8 cellular contexts compared by ENCODE assay signal in genomic region chr10:17617031-17617911, GRCh38. TPM values are rescaled to one million over a fixed set of nuclear protein-coding genes. Genes with fewer than 3 reads are reported as not detected.
DNase-seq lines count a peak whose midpoint lies in the region; ATAC-seq and TF ChIP-seq lines count a peak whose summit lies in the region.

Gene HACD1 (minus strand): TSS chr10:17617374. CDS start chr10:17617339, 35 bp downstream.

- peaks cover 0 to 2% (median 0%) of the 10 kb centered on the region in 3 donors for H3K27me3 ChIP-seq in psoas muscle (ENCODE audit: insufficient read depth in 3 of 3, low read length in 2 of 3)

- peak; percentile 82 for ATAC-seq in GM21717 (IDR thresholded peaks at IDR 0.05; ENCODE audit: unreplicated experiment)
- ATAC-seq in T-cell (replicated peaks in 1 of 4), result peak; percentile 72 to 79 (median 73)
- peak; percentile 91 for ATAC-seq in left ventricle myocardium superior
- ATAC-seq in psoas muscle, result peak; percentile 76 to 84 (median 82)

- in situ Hi-C loops in KBM-7 (cut with MboI; ENCODE audit: low pct_unique_long_range_greater_than_20kb, low sequenced_read_pairs), result loop anchor here (25.0 kb wide), 2 partner anchors 245 to 620 kb away; no protein-coding TSS in a partner anchor

- CTCF ChIA-PET in T-cell (lab: Charles Lee), result interaction anchor here (0.5 to 1.5 kb wide), 6 partner anchors 9 to 459 kb away, joined by 3 to 8 read pairs (median 4); no protein-coding TSS in a partner anchor

- H3K9me3 ChIP-seq in psoas muscle, result no peaks in the 10 kb centered on the region

- H3K27me3 Mint-ChIP-seq in T-cell, result peaks cover 0 to 30% of the 10 kb centered on the region in 2 donors

- no peaks in the 10 kb centered on the region for H3K4me1 ChIP-seq in psoas muscle

- intact Hi-C loops in left ventricle myocardium superior (cut with micrococcal nuclease), result no loop called here
- intact Hi-C loops in psoas muscle (cut with DNase I), result loop anchor here (2.0 to 10.0 kb wide), 3 partner anchors 26 to 58 kb away; no protein-coding TSS in a partner anchor

- DNase-seq in GF-D8 (lab: John Stamatoyannopoulos, UW) (peak; percentile 61), KBM-7 (peak; percentile 86), T-cell (peak in 33 of 34 experiments; percentile 6 to 65 (median 29)), anterior cingulate cortex (lab: John Stamatoyannopoulos, UW) (peak in 54 of 58 donors; percentile 9 to 76 (median 38)), left ventricle myocardium superior (peak; percentile 84), psoas muscle (peak; percentile 68 to 81), NCI-H774 (lab: John Stamatoyannopoulos, UW) (no peak)

- no peaks in the 10 kb centered on the region for H3K9me3 Mint-ChIP-seq in T-cell

- peak; percentile 2 for TF ChIP-seq CTCF in psoas muscle (IDR thresholded peaks at IDR 0.05)

- peak within 1 kb of the TSS; percentile 98 for H3K4me3 ChIP-seq in psoas muscle

- H3K36me3 Mint-ChIP-seq in T-cell, result no peaks in the 10 kb centered on the region

- peak within 1 kb of the TSS; percentile 99 for H3K27ac ChIP-seq in psoas muscle

- H3K36me3 ChIP-seq in psoas muscle (ENCODE audit: insufficient read depth in 1 of 2, low read depth in 1 of 2), result peaks cover 0 to 10% of the 10 kb centered on the region in 2 donors

- H3K4me1 Mint-ChIP-seq in T-cell, result peaks cover 7 to 10% (median 7%) of the 10 kb centered on the region in 3 donors

- POLR2A ChIA-PET in T-cell (lab: Charles Lee), result interaction anchor here in 1 of 2 donors (0.6 kb wide), 1 partner anchor 27 kb away, joined by 3 read pairs; no protein-coding TSS in a partner anchor

- H3K27ac Mint-ChIP-seq in T-cell, result peak within 1 kb of the TSS in 1 of 2 donors; percentile 16

- H3K4me3 Mint-ChIP-seq in T-cell, result peak within 1 kb of the TSS; percentile 78 to 90 (median 89)

- 0 to 1% (median 0%) methylated on average over 50 to 92 of the region's 92 CpGs for WGBS in psoas muscle, 3 donors

RNA-seq across cellular contexts. Expression of gene HACD1, which starts in this region (rescaled TPM):
- 1 to 10 TPM in 3 of 5 donors, under 1 TPM in 2; 0.39 to 4.2 (median 1.3) TPM for total RNA-seq in T-cell
- 160 TPM for total RNA-seq in left ventricle myocardium superior
- 10 to 100 TPM; 35.7 to 61.8 (median 38.9) TPM for total RNA-seq in psoas muscle
- polyA plus RNA-seq in psoas muscle, result 10 to 100 TPM; 23.4 to 32.5 (median 24.3) TPM

Comparison
In these comparisons a context has a peak if more than half of its experiments do, and no peak if none do; other contexts are left out.
1. RNA of gene HACD1 (total RNA-seq): 160 TPM in left ventricle myocardium superior (single experiment) and 35.7 to 61.8 TPM in psoas muscle; 0.39 to 4.2 TPM in T-cell; every median in the first group is over 4 times any median in the second.
2. Peak in every context shown above with its lines, with median percentiles within 50 percentile points of each other: ATAC-seq.